Comparison of ENCODE assay signal across 1 cellular context in genomic region chrX:47093248-47093647, GRCh38.
TF ChIP-seq lines count a peak whose summit lies in the region.

No MANE protein-coding gene starts in this region.

TF ChIP-seq in GM23338, 12 proteins besides CTCF, POLR2A, EP300 and RAD21 (continued from another document):
- TF ChIP-seq ZNF462 (CRISPR knock-in tag; IDR thresholded peaks at IDR 0.05) (no peak), CREB1 (CRISPR knock-in tag; IDR thresholded peaks at IDR 0.05; ENCODE audit: low read depth) (no peak), ETS1 (IDR thresholded peaks at IDR 0.05) (no peak), JUNB (IDR thresholded peaks at IDR 0.05; ENCODE audit: unreplicated experiment) (no peak), POLR2AphosphoS5 (IDR thresholded peaks at IDR 0.05; ENCODE audit: low read depth) (no peak), EZH2phosphoT487 (IDR thresholded peaks at IDR 0.05; ENCODE audit: unreplicated experiment) (no peak), STAT1 (IDR thresholded peaks at IDR 0.05; ENCODE audit: unreplicated experiment) (no peak)
